In the genomic region with DNA sequence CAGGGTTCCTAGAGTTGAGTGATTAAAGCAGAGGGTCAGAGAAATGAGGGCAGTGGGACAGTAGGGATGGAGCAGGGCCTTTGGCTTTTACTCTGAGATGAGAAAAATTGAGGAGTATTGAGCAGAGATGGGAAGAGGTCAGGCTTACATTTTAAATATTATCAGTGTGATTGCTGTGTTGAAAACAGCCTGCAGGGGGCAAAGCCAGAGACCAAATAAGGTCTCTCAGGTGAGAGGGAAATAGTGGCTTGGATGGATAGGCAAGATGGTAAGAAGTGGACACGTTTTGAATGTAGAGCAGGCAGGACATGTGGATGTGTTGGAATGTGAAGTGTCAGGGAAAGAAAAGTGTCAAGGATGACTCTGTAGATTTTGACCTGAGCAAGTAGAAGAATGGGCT, we compare ENCODE assay signal across 13 cellular contexts.
DNase-seq lines count a peak whose midpoint lies in the region; ATAC-seq and TF ChIP-seq lines count a peak whose summit lies in the region.
"Had no signal": no experiment of that assay in that cellular context is flagged by ENCODE, and none has a peak within 500 bp of the region (broad histone marks: within the 10 kb centered on the region; RNA-seq: fewer than 3 reads in every experiment).

No MANE protein-coding gene starts in this region.

- H3K4me3 ChIP-seq in DND-41 (ENCODE audit: low read depth in 1 of 2, low read length in 2 of 2) (no peak overlapping the region), PC-3 (ENCODE audit: low read length) (no peak overlapping the region), suprapubic skin (no peak overlapping the region)

- POLR2A ChIA-PET in PC-3 (lab: Charles Lee; ENCODE audit: unreplicated experiment), result no interaction called here
- POLR2A ChIA-PET in T-cell (lab: Charles Lee), result no interaction called here

- H3K4me2 ChIP-seq in DND-41 (ENCODE audit: insufficient read depth, low read length) (no peak overlapping the region), PC-3 (ENCODE audit: low read length) (no peak overlapping the region)

- H3K4me1 ChIP-seq in DND-41 (ENCODE audit: insufficient read depth, low read length) (peaks cover 47% of the 10 kb centered on the region), PC-3 (ENCODE audit: insufficient read depth, low read length) (no peaks in the 10 kb centered on the region), suprapubic skin (no peaks in the 10 kb centered on the region)

- H4K20me1 ChIP-seq in DND-41 (ENCODE audit: insufficient read depth, low read length) (no peaks in the 10 kb centered on the region), PC-3 (ENCODE audit: low read length) (no peaks in the 10 kb centered on the region)

- H3K9ac ChIP-seq in DND-41 (ENCODE audit: low read depth, low read length) (no peak overlapping the region), PC-3 (ENCODE audit: low read length) (no peak overlapping the region)

- H2AFZ ChIP-seq in DND-41 (ENCODE audit: low read depth, low read length), result no peak overlapping the region
- H2AFZ ChIP-seq in PC-3 (ENCODE audit: low read length), result no peak overlapping the region

- H3K36me3 ChIP-seq in DND-41 (ENCODE audit: insufficient read depth, low read length), result no peaks in the 10 kb centered on the region
- no peaks in the 10 kb centered on the region for H3K36me3 ChIP-seq in PC-3 (ENCODE audit: low read depth, low read length)
- no peaks in the 10 kb centered on the region for H3K36me3 ChIP-seq in suprapubic skin

- H3K27me3 ChIP-seq in DND-41 (ENCODE audit: insufficient read depth, low read length, poor library complexity) (no peaks in the 10 kb centered on the region), PC-3 (ENCODE audit: low read length) (no peaks in the 10 kb centered on the region), suprapubic skin (no peaks in the 10 kb centered on the region)

- H3K9me3 ChIP-seq in DND-41 (ENCODE audit: insufficient read depth, low read length, severe bottlenecking), result no peaks in the 10 kb centered on the region
- H3K9me3 ChIP-seq in PC-3 (ENCODE audit: low read length), result no peaks in the 10 kb centered on the region
- no peaks in the 10 kb centered on the region for H3K9me3 ChIP-seq in suprapubic skin

- H3K27me3 Mint-ChIP-seq in T-cell, result peaks cover 20 to 21% of the 10 kb centered on the region in 2 donors

- WGBS in suprapubic skin, result 59% methylated on average over 1 of the region's 1 CpG

- intact Hi-C loops in PC-3 (cut with micrococcal nuclease), result no loop called here

- H3K27ac ChIP-seq in DND-41 (ENCODE audit: low read length) (peak overlapping the region; percentile 32; the same call in 1 of the 2 replicates), PC-3 (ENCODE audit: low read length) (no peak overlapping the region), suprapubic skin (no peak overlapping the region)

- no TSS peak for BruUV-seq in PC-3 (replicated peaks; lab: Mats Ljungman, UMichigan)

- TF ChIP-seq EP300 in suprapubic skin (IDR thresholded peaks at IDR 0.05), result no peak

- no peaks in the 10 kb centered on the region for H3K36me3 Mint-ChIP-seq in T-cell

- no peak overlapping the region for H3K27ac Mint-ChIP-seq in T-cell
- H3K27ac Mint-ChIP-seq: activated T-cell treated with anti-CD3 and anti-CD28 coated beads, Interleukin-2, amount 50 U/mL, for 24 hours; CD4-positive, alpha-beta T cell had no signal

- no peaks in the 10 kb centered on the region for H3K9me2 ChIP-seq in PC-3 (replicated peaks; ENCODE audit: low read length)

- CTCF ChIA-PET in PC-3 (lab: Charles Lee) (no interaction called here), T-cell (lab: Charles Lee) (no interaction called here)

- no peaks in the 10 kb centered on the region for H3K4me1 Mint-ChIP-seq in T-cell

- no peaks in the 10 kb centered on the region for H3F3A ChIP-seq in PC-3 (ENCODE audit: low read length, unreplicated experiment)

- no peak for TF ChIP-seq POLR2A in suprapubic skin (IDR thresholded peaks at IDR 0.05)

- peaks cover 0 to 10% (median 0%) of the 10 kb centered on the region in 3 donors for H3K9me3 Mint-ChIP-seq in T-cell

- peak; percentile 40 for DNase-seq in DND-41
- DNase-seq in PC-3, result no peak
- DNase-seq in iPS-NIHi7 (ENCODE audit: extremely low spot score), result peak; percentile 38
- no peak for DNase-seq in suprapubic skin (ENCODE audit: low spot score in 2 of 2)
- DNase-seq in LoVo (ENCODE audit: low spot score), result no peak
- no peak for DNase-seq in T-cell
- DNase-seq: activated T-cell treated with anti-CD3 and anti-CD28 coated beads, Interleukin-2, amount 50 U/mL, for 24 hours; CD4-positive, alpha-beta T cell; cortex of kidney; kidney; NCI-H1436 treated with DMSO at 0.1 percent for 48 hours had no signal

- TF ChIP-seq CTCF in DND-41 (IDR thresholded peaks at IDR 0.05; ENCODE audit: borderline replicate concordance, extremely low read depth, low read length, poor library complexity, severe bottlenecking) (peak; percentile 61), PC-3 (conservative IDR thresholded peaks at IDR 0.05; ENCODE audit: low read depth, low read length) (peak; percentile 47), suprapubic skin (IDR thresholded peaks at IDR 0.05) (no peak)

- no peak overlapping the region for H3K4me3 Mint-ChIP-seq in T-cell
- H3K4me3 Mint-ChIP-seq: activated T-cell treated with anti-CD3 and anti-CD28 coated beads, Interleukin-2, amount 50 U/mL, for 24 hours; CD4-positive, alpha-beta T cell had no signal

- ATAC-seq in DND-41 (ENCODE audit: insufficient read depth, low read depth), result no peak
- ATAC-seq in GM21529 (IDR thresholded peaks at IDR 0.05; ENCODE audit: unreplicated experiment), result peak; percentile 61
- no peak; the same call in 1 of the 2 replicates for ATAC-seq in PC-3
- ATAC-seq in HG03045 (IDR thresholded peaks at IDR 0.05; ENCODE audit: unreplicated experiment), result no peak
- no peak for ATAC-seq in T-cell (replicated peaks in 1 of 4)

- H3K79me2 ChIP-seq in DND-41 (ENCODE audit: insufficient read depth, low read length) (no peaks in the 10 kb centered on the region), PC-3 (ENCODE audit: low read length) (no peaks in the 10 kb centered on the region)

Comparison
In these comparisons a context has a peak if more than half of its experiments do, and no peak if none do; other contexts are left out.
1. DNase-seq: peak in DND-41 (single experiment) and iPS-NIHi7 (single experiment); none in PC-3 (single experiment), suprapubic skin (0 of 2), LoVo (single experiment) and T-cell (0 of 34).
2. CTCF ChIP-seq: peak in DND-41 (single experiment) and PC-3 (single experiment); none in suprapubic skin (0 of 2).